Comparison of ENCODE assay signal across 17 cellular contexts in the genomic region with DNA sequence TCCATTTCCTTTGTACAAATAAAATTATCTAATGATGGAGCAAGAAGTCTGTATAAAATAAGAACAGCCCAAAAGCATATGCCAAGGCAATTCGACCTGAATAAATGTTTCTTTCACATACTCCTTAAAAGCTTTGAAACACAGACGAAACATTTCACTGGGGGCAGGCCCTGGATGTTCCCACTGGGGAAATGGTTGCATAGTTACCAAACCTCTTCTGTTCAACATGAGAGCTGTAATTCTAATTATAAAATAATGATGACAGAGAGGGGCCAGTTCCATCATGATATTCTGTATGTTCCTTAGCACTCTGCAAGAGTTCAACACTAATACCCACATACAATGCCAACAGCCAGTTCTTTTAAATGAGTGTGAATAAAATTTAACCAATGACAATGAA.
"Had no signal": no experiment of that assay in that cellular context is flagged by ENCODE, and none has a peak within 500 bp of the region (broad histone marks: within the 10 kb centered on the region; RNA-seq: fewer than 3 reads in every experiment).

No MANE protein-coding gene starts in this region.

- H3K27ac Mint-ChIP-seq: activated B cell treated with CpG ODN at 0.5 μM for 24 hours; activated CD8-positive, alpha-beta T cell treated with anti-CD3 and anti-CD28 coated beads, Interleukin-2, amount 10 ng/mL, durations not matched to agents 7 days and 5 days; effector memory CD8-positive, alpha-beta T cell; natural killer cell; progenitor cell of endocrine pancreas; stimulated activated naive CD8-positive, alpha-beta T cell treated with anti-CD3 and anti-CD28 coated beads, Interleukin-15, amount 100 ng/mL, for 72 hours had no signal

- ATAC-seq: activated CD8-positive, alpha-beta T cell treated with anti-CD3 and anti-CD28 coated beads, Interleukin-2, amount 10 ng/mL, durations not matched to agents 7 days and 5 days; effector memory CD8-positive, alpha-beta T cell; left lobe of liver; natural killer cell; right lobe of liver; stimulated activated naive CD8-positive, alpha-beta T cell treated with anti-CD3 and anti-CD28 coated beads, Interleukin-15, amount 100 ng/mL, for 72 hours had no signal

- H3K36me3 Mint-ChIP-seq: natural killer cell had no signal

- H3K4me1 Mint-ChIP-seq: natural killer cell; stimulated activated naive CD8-positive, alpha-beta T cell treated with anti-CD3 and anti-CD28 coated beads, Interleukin-15, amount 100 ng/mL, for 72 hours had no signal

- DNase-seq: activated B cell treated with CpG ODN at 0.5 μM for 24 hours; activated CD4-positive, alpha-beta T cell treated with anti-CD3 and anti-CD28 coated beads for 48 hours; activated CD8-positive, alpha-beta memory T cell treated with anti-CD3 and anti-CD28 coated beads, Interleukin-2, amount 50 U/mL, for 4 hours; activated CD8-positive, alpha-beta T cell treated with anti-CD3 and anti-CD28 coated beads, Interleukin-2, amount 10 ng/mL, durations not matched to agents 7 days and 5 days; activated naive CD4-positive, alpha-beta T cell treated with Interleukin-2 at 50 U/mL for 16 hours; dermis blood vessel endothelial cell; effector memory CD8-positive, alpha-beta T cell; foreskin melanocyte; mesenchymal stem cell; natural killer cell; occipital lobe; right lobe of liver; stimulated activated naive CD8-positive, alpha-beta T cell treated with anti-CD3 and anti-CD28 coated beads, Interleukin-15, amount 100 ng/mL, for 72 hours; upper lobe of left lung had no signal

- H3K36me3 ChIP-seq: ascending aorta, right lobe of liver, upper lobe of left lung had no signal

- H3K4me3 Mint-ChIP-seq: activated B cell treated with CpG ODN at 0.5 μM for 24 hours; activated CD8-positive, alpha-beta T cell treated with anti-CD3 and anti-CD28 coated beads, Interleukin-2, amount 10 ng/mL, durations not matched to agents 7 days and 5 days; effector memory CD8-positive, alpha-beta T cell; natural killer cell; stimulated activated naive CD8-positive, alpha-beta T cell treated with anti-CD3 and anti-CD28 coated beads, Interleukin-15, amount 100 ng/mL, for 72 hours had no signal

- H3K9me3 Mint-ChIP-seq: activated B cell treated with CpG ODN at 0.5 μM for 24 hours; effector memory CD8-positive, alpha-beta T cell; natural killer cell; stimulated activated naive CD8-positive, alpha-beta T cell treated with anti-CD3 and anti-CD28 coated beads, Interleukin-15, amount 100 ng/mL, for 72 hours had no signal

- H3K4me3 ChIP-seq: ascending aorta, right lobe of liver, upper lobe of left lung had no signal

- H3K27me3 ChIP-seq: ascending aorta, right lobe of liver, upper lobe of left lung had no signal
